1 cellular context compared by ENCODE assay signal in genomic region chr11:47672283-47672730, GRCh38.
A peak's percentile ranks its signal among the peaks of the same experiment; 100 is the strongest.
TF ChIP-seq lines count a peak whose summit lies in the region.

No MANE protein-coding gene starts in this region.

TF ChIP-seq in HepG2, 621 proteins besides CTCF, POLR2A, EP300 and RAD21:
- TF ChIP-seq NFE2L2 (IDR thresholded peaks at IDR 0.05; ENCODE audit: low read length) (0 out of 2 replicates have a peak, but pooled peaks have one; percentile 22), FOSL2 (CRISPR knock-in tag; IDR thresholded peaks at IDR 0.05) (peak; percentile 48), ZFY (CRISPR knock-in tag; IDR thresholded peaks at IDR 0.05) (no peak)
